8 cellular contexts compared by ENCODE assay signal in the genomic region with DNA sequence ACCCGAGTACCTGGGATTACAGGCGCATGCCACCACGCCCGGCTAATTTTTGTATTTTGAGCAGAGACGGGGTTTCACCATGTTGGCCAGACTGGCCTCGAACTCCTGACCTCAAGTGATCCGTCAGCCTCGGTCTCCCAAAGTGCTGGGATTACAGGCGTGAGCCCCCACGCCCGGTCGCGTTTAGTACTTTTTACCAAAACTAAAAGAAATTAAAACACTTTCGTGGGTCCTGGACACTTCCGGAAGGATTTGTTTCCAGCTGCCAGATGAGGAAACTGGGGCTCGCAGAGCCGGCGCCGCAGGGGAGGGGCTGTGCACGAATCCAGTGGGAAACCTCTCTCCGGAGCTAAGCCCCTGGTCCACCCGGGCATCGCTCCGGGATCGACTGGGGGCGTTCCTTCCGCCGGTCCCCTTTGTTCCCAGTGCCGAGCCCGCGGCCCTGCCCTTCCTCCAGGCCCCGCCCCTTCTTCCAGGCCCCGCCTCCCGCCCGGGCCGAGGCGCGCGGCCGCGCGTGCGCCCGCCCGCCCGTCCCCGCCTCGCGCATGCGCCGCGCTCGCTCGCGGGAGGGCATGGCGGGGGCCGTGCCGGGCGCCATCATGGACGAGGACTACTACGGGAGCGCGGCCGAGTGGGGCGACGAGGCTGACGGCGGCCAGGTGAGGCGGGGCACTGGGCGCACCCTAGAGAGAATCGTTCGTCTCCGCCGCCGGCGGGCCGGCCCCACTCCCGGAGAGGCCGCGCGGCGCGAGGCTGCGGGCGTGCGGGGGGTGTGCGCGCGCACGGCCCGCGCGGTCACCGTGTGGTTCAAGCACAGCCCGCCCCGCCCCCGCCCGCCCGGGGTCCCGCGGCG. TPM values are rescaled to one million over a fixed set of nuclear protein-coding genes. Genes with fewer than 3 reads are reported as not detected.
DNase-seq lines count a peak whose midpoint lies in the region; ATAC-seq, FAIRE-seq and TF ChIP-seq lines count a peak whose summit lies in the region.

A gene with protein sequence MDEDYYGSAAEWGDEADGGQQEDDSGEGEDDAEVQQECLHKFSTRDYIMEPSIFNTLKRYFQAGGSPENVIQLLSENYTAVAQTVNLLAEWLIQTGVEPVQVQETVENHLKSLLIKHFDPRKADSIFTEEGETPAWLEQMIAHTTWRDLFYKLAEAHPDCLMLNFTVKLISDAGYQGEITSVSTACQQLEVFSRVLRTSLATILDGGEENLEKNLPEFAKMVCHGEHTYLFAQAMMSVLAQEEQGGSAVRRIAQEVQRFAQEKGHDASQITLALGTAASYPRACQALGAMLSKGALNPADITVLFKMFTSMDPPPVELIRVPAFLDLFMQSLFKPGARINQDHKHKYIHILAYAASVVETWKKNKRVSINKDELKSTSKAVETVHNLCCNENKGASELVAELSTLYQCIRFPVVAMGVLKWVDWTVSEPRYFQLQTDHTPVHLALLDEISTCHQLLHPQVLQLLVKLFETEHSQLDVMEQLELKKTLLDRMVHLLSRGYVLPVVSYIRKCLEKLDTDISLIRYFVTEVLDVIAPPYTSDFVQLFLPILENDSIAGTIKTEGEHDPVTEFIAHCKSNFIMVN (plus strand): TSS at position 546 of the 853 bp plus-strand sequence. CDS start 54 bp downstream, at position 600.

- no peak for TF ChIP-seq CTCF in right atrium auricular region (IDR thresholded peaks at IDR 0.05)
- TF ChIP-seq CTCF in psoas muscle (IDR thresholded peaks at IDR 0.05) = no peak

- no peaks in the 10 kb centered on the region for H3K27me3 Mint-ChIP-seq in T-helper 17 cell

- H3K9me3 ChIP-seq in T-helper 17 cell (ENCODE audit: control insufficient read depth, low read length, poor library complexity, severe bottlenecking) (no peaks in the 10 kb centered on the region), right atrium auricular region (peaks cover 0 to 3% of the 10 kb centered on the region in 2 donors), psoas muscle (peaks cover 1% of the 10 kb centered on the region)

- H3K27ac ChIP-seq in right atrium auricular region = peak within 1 kb of the TSS; percentile 71 to 86
- H3K27ac ChIP-seq in psoas muscle = peak within 1 kb of the TSS; percentile 93
- peak within 1 kb of the TSS; percentile 85 for H3K27ac ChIP-seq in urinary bladder (ENCODE audit: low read depth)

- H3K36me3 ChIP-seq in right atrium auricular region (no peaks in the 10 kb centered on the region), psoas muscle (ENCODE audit: insufficient read depth in 1 of 2, low read depth in 1 of 2) (peaks cover 0 to 3% of the 10 kb centered on the region in 2 donors), urinary bladder (ENCODE audit: insufficient read depth) (no peaks in the 10 kb centered on the region)

- no peaks in the 10 kb centered on the region for H3K27me3 ChIP-seq in right atrium auricular region
- H3K27me3 ChIP-seq in psoas muscle (ENCODE audit: insufficient read depth in 3 of 3, low read length in 2 of 3) = no peaks in the 10 kb centered on the region

- peaks cover 4% of the 10 kb centered on the region for H3K36me3 Mint-ChIP-seq in T-helper 17 cell (ENCODE audit: low read depth)

- WGBS in psoas muscle, 3 donors = 5 to 11% (median 10%) methylated on average over 43 to 102 of the region's 102 CpGs
- 8% methylated on average over 102 of the region's 102 CpGs for WGBS in urinary bladder

- peak; percentile 69 for FAIRE-seq in GM12891 (lab: Jason Lieb, UNC)

- H3K4me3 Mint-ChIP-seq in T-helper 17 cell = peak within 1 kb of the TSS; percentile 92

- H3K4me3 ChIP-seq in right atrium auricular region (peak within 1 kb of the TSS; percentile 69 to 82), psoas muscle (peak within 1 kb of the TSS; percentile 70), urinary bladder (ENCODE audit: low read depth, low read length) (peak within 1 kb of the TSS; percentile 96)

- H3K27ac Mint-ChIP-seq in T-helper 17 cell = peak within 1 kb of the TSS; percentile 87

- intact Hi-C loops in psoas muscle (cut with DNase I) = loop anchor here (5.0 kb wide), 4 partner anchors 51 to 89 kb away; a partner anchor contains a TSS

- peak; percentile 92 for DNase-seq in GM12891 (ENCODE audit: insufficient read length, low spot score)
- DNase-seq in NCI-H1436 (lab: John Stamatoyannopoulos, UW) = peak; percentile 84
- DNase-seq in T-helper 17 cell = peak; percentile 89 to 94 (median 90)
- peak in 55 of 56 donors; percentile 9 to 87 (median 70) for DNase-seq in amygdala (lab: John Stamatoyannopoulos, UW)
- DNase-seq in right atrium auricular region (ENCODE audit: low spot score) = peak; percentile 75
- DNase-seq in psoas muscle = peak; percentile 87 to 94

- H3K4me1 Mint-ChIP-seq in T-helper 17 cell = peaks cover 24% of the 10 kb centered on the region

- peaks cover 0 to 36% of the 10 kb centered on the region in 2 donors for H3K4me1 ChIP-seq in right atrium auricular region
- peaks cover 35% of the 10 kb centered on the region for H3K4me1 ChIP-seq in psoas muscle
- H3K4me1 ChIP-seq in urinary bladder (ENCODE audit: insufficient read depth) = no peaks in the 10 kb centered on the region

- TF ChIP-seq POLR2A in GM12891 (IDR thresholded peaks at IDR 0.05; ENCODE audit: low read depth, low read length) = peak; percentile 79

- ATAC-seq in HG02763 (IDR thresholded peaks at IDR 0.05; ENCODE audit: unreplicated experiment) (peak; percentile 87), T-helper 17 cell (peak; percentile 92), psoas muscle (peak; percentile 92 to 96 (median 94))

TF ChIP-seq in GM12891, 5 proteins besides CTCF, POLR2A, EP300 and RAD21:
- TF ChIP-seq POLR2AphosphoS5 (IDR thresholded peaks at IDR 0.05; ENCODE audit: low read depth, low read length) (peak; percentile 76; the same call in 1 of the 2 replicates), POU2F2 (IDR thresholded peaks at IDR 0.05; ENCODE audit: low read depth, low read length) (no peak)

RNA-seq across cellular contexts. Expression of the gene that starts here (rescaled TPM):
- 62.4 TPM for polyA plus RNA-seq in GM12891 (2012; ENCODE audit: low read depth, missing spikeins)
- total RNA-seq in T-helper 17 cell (10 to 100 TPM; 71.0 to 82.3 TPM), right atrium auricular region (10 to 100 TPM; 24.5 to 27.5 TPM), psoas muscle (10 to 100 TPM; 32.8 to 43.6 (median 34.2) TPM), urinary bladder (40.6 TPM)
- polyA plus RNA-seq in psoas muscle (10 to 100 TPM; 24.1 to 41.1 (median 38.8) TPM), urinary bladder (42.7 TPM)

Comparison
In these comparisons a context has a peak if more than half of its experiments do, and no peak if none do; other contexts are left out.
1. Peak in every context shown above with its lines: DNase-seq, ATAC-seq, H3K4me3 ChIP-seq and H3K27ac ChIP-seq.